8 cellular contexts compared by ENCODE assay signal in the genomic region with DNA sequence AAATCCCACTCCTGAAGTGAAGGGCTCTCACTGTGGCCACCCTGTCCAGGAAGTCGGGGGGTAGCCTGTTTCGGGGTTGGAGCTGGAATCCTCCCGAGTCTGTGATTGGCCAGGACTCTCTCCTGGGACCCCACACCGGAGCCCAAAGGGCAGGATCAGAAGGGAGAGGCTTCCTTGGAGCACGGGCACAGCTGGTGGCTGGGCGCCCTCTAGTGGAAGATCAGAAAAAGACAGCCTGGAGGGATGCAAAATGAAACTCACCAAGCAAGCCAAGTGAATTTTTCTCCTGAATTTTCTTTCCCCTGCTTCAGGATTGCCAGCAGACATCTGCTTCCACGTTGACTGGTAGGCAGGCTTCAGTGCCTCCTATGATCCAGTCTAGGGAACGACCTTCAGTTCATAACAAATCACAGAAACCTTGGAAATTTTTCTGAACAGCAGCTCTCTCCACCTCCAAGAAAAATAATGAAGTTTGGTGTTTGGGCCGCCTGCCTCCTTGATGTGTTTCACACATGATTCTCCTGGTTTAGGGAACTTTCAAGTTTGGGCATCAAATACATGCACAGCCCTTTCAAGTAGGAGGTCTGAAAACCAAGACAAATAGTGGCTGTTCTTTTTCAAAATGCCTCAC.
DNase-seq lines count a peak whose midpoint lies in the region; ATAC-seq and TF ChIP-seq lines count a peak whose summit lies in the region.

No MANE protein-coding gene starts in this region.

- H3K27me3 ChIP-seq in heart left ventricle = no peaks in the 10 kb centered on the region

- intact Hi-C loops in heart left ventricle (cut with DNase I) = loop anchor here in 7 of 10 donors (2.0 to 10.0 kb wide), 15 partner anchors 641 to 1481 kb away; no protein-coding TSS in a partner anchor

- no peaks in the 10 kb centered on the region for H3K9me3 ChIP-seq in heart left ventricle

- ATAC-seq in activated naive CD8-positive, alpha-beta T cell treated with anti-CD3 and anti-CD28 coated beads, Interleukin-2, amount 10 ng/mL, durations not matched to agents 7 days and 5 days (ENCODE audit: low read depth) = no peak
- ATAC-seq in heart left ventricle (peak; percentile 60 to 77 (median 66)), GM21360 (IDR thresholded peaks at IDR 0.05; ENCODE audit: unreplicated experiment) (no peak), GM21423 (IDR thresholded peaks at IDR 0.05; ENCODE audit: unreplicated experiment) (no peak)

- peak; percentile 86 for TF ChIP-seq CTCF in LNCAP (IDR thresholded peaks at IDR 0.05)
- TF ChIP-seq CTCF in heart left ventricle (IDR thresholded peaks at IDR 0.05) = peak; percentile 85 to 96 (median 91)

- 7 to 8% (median 7%) methylated on average over 8 to 9 of the region's 9 CpGs for WGBS in heart left ventricle, 4 donors

- no peak overlapping the region for H3K27ac Mint-ChIP-seq in activated naive CD8-positive, alpha-beta T cell treated with anti-CD3 and anti-CD28 coated beads, Interleukin-2, amount 10 ng/mL, durations not matched to agents 7 days and 5 days

- TF ChIP-seq POLR2A in heart left ventricle (IDR thresholded peaks at IDR 0.05) = no peak

- peaks cover 0 to 9% (median 3%) of the 10 kb centered on the region in 12 donors for H3K4me1 ChIP-seq in heart left ventricle

- no peak overlapping the region for H3K4me3 Mint-ChIP-seq in activated naive CD8-positive, alpha-beta T cell treated with anti-CD3 and anti-CD28 coated beads, Interleukin-2, amount 10 ng/mL, durations not matched to agents 7 days and 5 days

- peaks cover 19% of the 10 kb centered on the region for H3K27me3 Mint-ChIP-seq in activated naive CD8-positive, alpha-beta T cell treated with anti-CD3 and anti-CD28 coated beads, Interleukin-2, amount 10 ng/mL, durations not matched to agents 7 days and 5 days

- H3K27ac ChIP-seq in heart left ventricle = no peak overlapping the region

- H3K9me3 Mint-ChIP-seq in activated naive CD8-positive, alpha-beta T cell treated with anti-CD3 and anti-CD28 coated beads, Interleukin-2, amount 10 ng/mL, durations not matched to agents 7 days and 5 days = no peaks in the 10 kb centered on the region

- no peaks in the 10 kb centered on the region for H3K36me3 ChIP-seq in heart left ventricle

- DNase-seq in Daoy (ENCODE audit: low read depth) (peak; percentile 62), SK-N-DZ (ENCODE audit: low spot score) (peak; percentile 81), heart left ventricle (peak; percentile 53 to 66 (median 58)), putamen (ENCODE audit: low spot score) (peak; percentile 47)
- DNase-seq in activated naive CD8-positive, alpha-beta T cell treated with anti-CD3 and anti-CD28 coated beads, Interleukin-2, amount 10 ng/mL, durations not matched to agents 7 days and 5 days = peak; percentile 62

- no peaks in the 10 kb centered on the region for H3K36me3 Mint-ChIP-seq in activated naive CD8-positive, alpha-beta T cell treated with anti-CD3 and anti-CD28 coated beads, Interleukin-2, amount 10 ng/mL, durations not matched to agents 7 days and 5 days

- POLR2A ChIA-PET in activated naive CD8-positive, alpha-beta T cell treated with anti-CD3 and anti-CD28 coated beads, Interleukin-2, amount 10 ng/mL, durations not matched to agents 7 days and 5 days (lab: Charles Lee) = no interaction called here

- peak overlapping the region in 1 of 12 donors; percentile 32 for H3K4me3 ChIP-seq in heart left ventricle

- H3K4me1 Mint-ChIP-seq in activated naive CD8-positive, alpha-beta T cell treated with anti-CD3 and anti-CD28 coated beads, Interleukin-2, amount 10 ng/mL, durations not matched to agents 7 days and 5 days = peaks cover 3% of the 10 kb centered on the region

Comparison
In these comparisons a context has a peak if more than half of its experiments do, and no peak if none do; other contexts are left out.
1. ATAC-seq: peak in heart left ventricle (4 of 4); none in activated naive CD8-positive, alpha-beta T cell treated with anti-CD3 and anti-CD28 coated beads, Interleukin-2, amount 10 ng/mL, durations not matched to agents 7 days and 5 days (single experiment), GM21360 (single experiment) and GM21423 (single experiment).
2. Peak in every context shown above with its lines, with median percentiles within 50 percentile points of each other: DNase-seq.